ENCODE assay signal across 15 cellular contexts in genomic region chr7:40965745-40966144, GRCh38.
DNase-seq lines count a peak whose midpoint lies in the region; ATAC-seq lines count a peak whose summit lies in the region.
"Had no signal": no experiment of that assay in that cellular context is flagged by ENCODE, and none has a peak within 500 bp of the region (broad histone marks: within the 10 kb centered on the region; RNA-seq: fewer than 3 reads in every experiment).

No MANE protein-coding gene starts in this region.

- intact Hi-C loops in aorta (cut with DNase I) = no loop called here

- H3K36me3 ChIP-seq in aorta (ENCODE audit: control insufficient read depth in 1 of 2, insufficient read depth in 2 of 2, low read length in 1 of 2) = peaks cover 0 to 2% of the 10 kb centered on the region in 2 donors
- H3K36me3 ChIP-seq: tibial artery had no signal

- no peak overlapping the region for H3K4me3 ChIP-seq in aorta (ENCODE audit: low read length in 2 of 2)
- H3K4me3 ChIP-seq: tibial artery had no signal

- H3K4me1 ChIP-seq in aorta (ENCODE audit: control insufficient read depth in 1 of 2, insufficient read depth in 2 of 2, low read length in 2 of 2) = no peaks in the 10 kb centered on the region
- H3K4me1 ChIP-seq: tibial artery had no signal

- DNase-seq in NCI-H510A treated with DMSO at 0.1 percent for 48 hours (lab: John Stamatoyannopoulos, UW) (no peak), aorta (no peak), HT-29 (ENCODE audit: low spot score) (no peak), NCI-H146 (lab: John Stamatoyannopoulos, UW) (no peak)
- DNase-seq: effector CD4-positive, alpha-beta T cell; IMR-90; naive thymus-derived CD8-positive, alpha-beta T cell; NCI-H446; tibial artery had no signal

- ATAC-seq in GM18517 (IDR thresholded peaks at IDR 0.05; ENCODE audit: unreplicated experiment) (peak; percentile 81), GM21381 (IDR thresholded peaks at IDR 0.05; ENCODE audit: unreplicated experiment) (peak; percentile 68), HG03025 (IDR thresholded peaks at IDR 0.05; ENCODE audit: low FRiP score, unreplicated experiment) (peak; percentile 47), HG03521 (IDR thresholded peaks at IDR 0.05; ENCODE audit: unreplicated experiment) (peak; percentile 51), aorta (ENCODE audit: low FRiP score) (no peak)
- ATAC-seq: activated naive CD4-positive, alpha-beta T cell treated with anti-CD3 and anti-CD28 coated beads, Interleukin-2, amount 50 U/mL, for 72 hours; naive thymus-derived CD8-positive, alpha-beta T cell had no signal

- H3K27ac ChIP-seq in aorta (ENCODE audit: low read depth in 1 of 2, low read length in 2 of 2) = no peak overlapping the region
- H3K27ac ChIP-seq: tibial artery, VCaP had no signal

- 96 to 97% methylated on average over 1 of the region's 1 CpG for WGBS in aorta, 2 donors

- no peaks in the 10 kb centered on the region for H3K9me3 ChIP-seq in aorta (ENCODE audit: control insufficient read depth, low read length)
- H3K9me3 ChIP-seq: tibial artery had no signal

- H3K27me3 ChIP-seq in aorta (ENCODE audit: control insufficient read depth in 1 of 2, insufficient read depth in 2 of 2, low read length in 1 of 2) = no peaks in the 10 kb centered on the region
- H3K27me3 ChIP-seq: tibial artery had no signal
